ENCODE assay signal across 9 cellular contexts in the genomic region with DNA sequence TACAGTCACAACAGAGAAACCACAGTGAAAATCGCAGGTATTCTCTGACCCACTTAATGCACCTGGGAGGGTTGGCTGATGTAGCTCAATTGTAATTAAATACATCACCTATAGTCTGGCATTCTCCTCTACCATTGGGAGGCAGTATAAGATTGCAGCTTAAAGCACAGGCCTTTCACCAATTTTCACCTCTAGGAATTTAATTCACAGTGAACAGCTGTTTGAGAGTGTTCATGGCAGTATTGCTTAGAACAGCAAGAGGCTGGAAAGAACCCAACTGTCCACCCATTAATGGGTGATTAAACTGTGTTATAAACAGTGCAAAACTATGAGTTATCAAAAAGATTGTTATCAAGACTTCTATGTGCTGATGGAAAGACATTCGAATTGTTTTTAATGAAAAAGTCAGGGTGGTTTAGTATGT. TPM values are rescaled to one million over a fixed set of nuclear protein-coding genes. Genes with fewer than 3 reads are reported as not detected.
DNase-seq lines count a peak whose midpoint lies in the region; TF ChIP-seq lines count a peak whose summit lies in the region.
"Had no signal": no experiment of that assay in that cellular context is flagged by ENCODE, and none has a peak within 500 bp of the region (broad histone marks: within the 10 kb centered on the region; RNA-seq: fewer than 3 reads in every experiment).

No MANE protein-coding gene starts in this region.

- H3K4me3 Mint-ChIP-seq in T-helper 2 cell treated with Interferon-gamma antibody and Interleukin-4, amounts not matched to agents 5 μg/mL and 100 μg/mL, for 36 hours: peak overlapping the region; percentile 47
- H3K4me3 Mint-ChIP-seq in nephron progenitor cell: peak overlapping the region; percentile 52

- H3K4me1 Mint-ChIP-seq in T-helper 2 cell treated with Interferon-gamma antibody and Interleukin-4, amounts not matched to agents 5 μg/mL and 100 μg/mL, for 36 hours (ENCODE audit: low read depth): peaks cover 22% of the 10 kb centered on the region
- peaks cover 17% of the 10 kb centered on the region for H3K4me1 Mint-ChIP-seq in nephron progenitor cell

- peak overlapping the region in 3 of 4 donors; percentile 9 to 46 (median 35) for H3K27ac ChIP-seq in esophagus squamous epithelium

- intact Hi-C loops in esophagus squamous epithelium (cut with DNase I): loop anchor here (5.0 kb wide), 1 partner anchor 62 kb away; no protein-coding TSS in a partner anchor

- WGBS in esophagus squamous epithelium, 2 donors: 29 to 49% methylated on average over 2 of the region's 2 CpGs

- peaks cover 17% of the 10 kb centered on the region for H3K36me3 Mint-ChIP-seq in T-helper 2 cell treated with Interferon-gamma antibody and Interleukin-4, amounts not matched to agents 5 μg/mL and 100 μg/mL, for 36 hours (ENCODE audit: low read depth)
- H3K36me3 Mint-ChIP-seq in nephron progenitor cell (ENCODE audit: low read depth): peaks cover 5% of the 10 kb centered on the region

- H3K36me3 ChIP-seq in esophagus squamous epithelium: peaks cover 2 to 47% (median 6%) of the 10 kb centered on the region in 3 donors

- no peaks in the 10 kb centered on the region for H3K9me3 Mint-ChIP-seq in T-helper 2 cell treated with Interferon-gamma antibody and Interleukin-4, amounts not matched to agents 5 μg/mL and 100 μg/mL, for 36 hours
- H3K9me3 Mint-ChIP-seq in nephron progenitor cell: no peaks in the 10 kb centered on the region

- in situ Hi-C loops in ACHN (cut with HindIII; ENCODE audit: low pct_ligation_motif_present, low pct_unique_long_range_greater_than_20kb, low sequenced_read_pairs): no loop called here

- no peaks in the 10 kb centered on the region for H3K9me3 ChIP-seq in esophagus squamous epithelium
- H3K9me3 ChIP-seq: HAP-1 had no signal

- no peaks in the 10 kb centered on the region for H3K27me3 Mint-ChIP-seq in T-helper 2 cell treated with Interferon-gamma antibody and Interleukin-4, amounts not matched to agents 5 μg/mL and 100 μg/mL, for 36 hours (ENCODE audit: low read depth)
- H3K27me3 Mint-ChIP-seq in nephron progenitor cell (ENCODE audit: low read depth, poor library complexity): peaks cover 9% of the 10 kb centered on the region

- peak; percentile 63 for DNase-seq in ACHN
- peak; percentile 8 for DNase-seq in GDM1 (lab: John Stamatoyannopoulos, UW)
- peak; percentile 30 for DNase-seq in NCI-H1436 treated with DMSO at 0.1 percent for 48 hours (lab: John Stamatoyannopoulos, UW)
- no peak for DNase-seq in T-helper 2 cell treated with Interferon-gamma antibody and Interleukin-4, amounts not matched to agents 5 μg/mL and 100 μg/mL, for 36 hours (ENCODE audit: low spot score)
- DNase-seq in esophagus squamous epithelium (lab: John Stamatoyannopoulos, UW): no peak
- no peak for DNase-seq in nephron progenitor cell
- DNase-seq in occipital lobe (lab: John Stamatoyannopoulos, UW): no peak
- no peak for DNase-seq in NK-92 treated with Interleukin-12 subunit alpha and Interleukin-12 subunit beta, amount 100 ng/mL, for 24 hours (lab: John Stamatoyannopoulos, UW)

- peaks cover 8 to 38% (median 11%) of the 10 kb centered on the region in 3 donors for H3K4me1 ChIP-seq in esophagus squamous epithelium

- H3K4me3 ChIP-seq in esophagus squamous epithelium: no peak overlapping the region
- H3K4me3 ChIP-seq: HAP-1 had no signal

- TF ChIP-seq POLR2A in esophagus squamous epithelium (IDR thresholded peaks at IDR 0.05): no peak

- H3K27ac Mint-ChIP-seq in T-helper 2 cell treated with Interferon-gamma antibody and Interleukin-4, amounts not matched to agents 5 μg/mL and 100 μg/mL, for 36 hours: no peak overlapping the region
- H3K27ac Mint-ChIP-seq in nephron progenitor cell: no peak overlapping the region

- peak; percentile 26 to 93 (median 66) for TF ChIP-seq CTCF in esophagus squamous epithelium (IDR thresholded peaks at IDR 0.05)
- peak; percentile 54 for TF ChIP-seq CTCF in nephron progenitor cell (IDR thresholded peaks at IDR 0.05)

- H3K27me3 ChIP-seq in esophagus squamous epithelium: no peaks in the 10 kb centered on the region

RNA-seq across cellular contexts. Expression of a gene that starts 2.0 kb away (rescaled TPM):
- total RNA-seq in esophagus squamous epithelium (10 to 100 TPM; 12.5 to 17.5 (median 14.6) TPM), occipital lobe (13.1 TPM)

RNA-seq across cellular contexts. Expression of a gene that starts 26.7 kb away (rescaled TPM):
- total RNA-seq in esophagus squamous epithelium (10 to 100 TPM in 3 of 4 donors, 1 to 10 TPM in 1; 2.5 to 19.6 (median 14.6) TPM), occipital lobe (4.7 TPM)

RNA-seq across cellular contexts. Expression of a gene that starts 52.5 kb away (rescaled TPM):
- total RNA-seq in esophagus squamous epithelium (10 to 100 TPM; 35.2 to 50.4 (median 47.2) TPM), occipital lobe (45.9 TPM)

Comparison
In these comparisons a context has a peak if more than half of its experiments do, and no peak if none do; other contexts are left out.
1. DNase-seq: peak in ACHN (single experiment), GDM1 (single experiment) and NCI-H1436 treated with DMSO at 0.1 percent for 48 hours (single experiment); none in T-helper 2 cell treated with Interferon-gamma antibody and Interleukin-4, amounts not matched to agents 5 μg/mL and 100 μg/mL, for 36 hours (single experiment), esophagus squamous epithelium (single experiment), nephron progenitor cell (single experiment), occipital lobe (single experiment) and NK-92 treated with Interleukin-12 subunit alpha and Interleukin-12 subunit beta, amount 100 ng/mL, for 24 hours (single experiment).